8 cellular contexts compared by ENCODE assay signal in genomic region chr19:14529254-14530004, GRCh38. TPM values are rescaled to one million over a fixed set of nuclear protein-coding genes. Genes with fewer than 3 reads are reported as not detected.
DNase-seq lines count a peak whose midpoint lies in the region; ATAC-seq and TF ChIP-seq lines count a peak whose summit lies in the region.

Gene TECR (plus strand): TSS chr19:14529594. CDS start chr19:14529697, 103 bp downstream.

- intact Hi-C loops in spleen (cut with DNase I; ENCODE audit: low total_unique reads) = no loop called here

- H3K4me3 Mint-ChIP-seq in immature natural killer cell = peak within 1 kb of the TSS; percentile 93 to 95 (median 95)

- H3K36me3 ChIP-seq in spleen = peaks cover 0 to 6% (median 0%) of the 10 kb centered on the region in 6 donors

- H3K4me1 ChIP-seq in spleen = peaks cover 11 to 58% (median 33%) of the 10 kb centered on the region in 6 donors

- peak; percentile 95 for ATAC-seq in GM19023 (IDR thresholded peaks at IDR 0.05; ENCODE audit: unreplicated experiment)
- peak; percentile 93 for ATAC-seq in HG03280 (IDR thresholded peaks at IDR 0.05; ENCODE audit: unreplicated experiment)

- peaks cover 6 to 13% (median 8%) of the 10 kb centered on the region in 3 donors for H3K27me3 Mint-ChIP-seq in immature natural killer cell (ENCODE audit: low read depth in 3 of 3)

- peak; percentile 98 for DNase-seq in AG08396 (ENCODE audit: low spot score)
- peak; percentile 95 for DNase-seq in NCI-H345 treated with DMSO at 0.1 percent for 48 hours (lab: John Stamatoyannopoulos, UW; ENCODE audit: unreplicated experiment)
- DNase-seq in activated CD4-positive, CD25-positive, alpha-beta regulatory T cell (lab: John Stamatoyannopoulos, UW) = peak; percentile 99 to 100 (median 100)
- DNase-seq in central memory CD4-positive, alpha-beta T cell = peak; percentile 100
- DNase-seq in immature natural killer cell = peak; percentile 100
- DNase-seq in spleen = peak; percentile 100

- peak in 3 of 11 experiments; percentile 7 to 53 (median 24) for TF ChIP-seq CTCF in spleen (IDR thresholded peaks at IDR 0.05 in 8 of 11, conservative IDR thresholded peaks at IDR 0.05 in 3 of 11)

- H3K4me1 Mint-ChIP-seq in immature natural killer cell = peaks cover 23 to 29% of the 10 kb centered on the region in 2 donors

- H3K36me3 Mint-ChIP-seq in immature natural killer cell = no peaks in the 10 kb centered on the region

- no peaks in the 10 kb centered on the region for H3K27me3 ChIP-seq in spleen (replicated peaks in 1 of 7)

- H3K9me3 ChIP-seq in spleen = no peaks in the 10 kb centered on the region

- peak within 1 kb of the TSS; percentile 90 to 97 (median 96) for H3K27ac ChIP-seq in spleen

- 0 to 1% (median 0%) methylated on average over 28 to 59 of the region's 59 CpGs for WGBS in spleen, 5 donors

- H3K4me3 ChIP-seq in spleen = peak within 1 kb of the TSS; percentile 80 to 97 (median 87)

- TF ChIP-seq POLR2A in spleen (IDR thresholded peaks at IDR 0.05) = peak; percentile 37 to 96 (median 80)

- H3K9me3 Mint-ChIP-seq in immature natural killer cell = no peaks in the 10 kb centered on the region

- peak within 1 kb of the TSS; percentile 94 to 98 (median 97) for H3K27ac Mint-ChIP-seq in immature natural killer cell

RNA-seq across cellular contexts. Expression of gene TECR, which starts in this region (rescaled TPM):
- polyA plus RNA-seq in immature natural killer cell (100 to 1,000 TPM; 203 to 317 (median 289) TPM), spleen (10 to 100 TPM; 75.8 to 89.0 (median 76.6) TPM)
- total RNA-seq in spleen = 10 to 100 TPM; 51.6 to 92.2 (median 60.9) TPM

Comparison
In these comparisons a context has a peak if more than half of its experiments do, and no peak if none do; other contexts are left out.
1. Peak in every context shown above with its lines: DNase-seq, ATAC-seq, H3K4me3 ChIP-seq and H3K27ac ChIP-seq.